Comparison of ENCODE assay signal across 19 cellular contexts in genomic region chr16:66418165-66418962, GRCh38. TPM values are rescaled to one million over a fixed set of nuclear protein-coding genes. Genes with fewer than 3 reads are reported as not detected.
DNase-seq lines count a peak whose midpoint lies in the region; ATAC-seq and TF ChIP-seq lines count a peak whose summit lies in the region.
"Had no signal": no experiment of that assay in that cellular context is flagged by ENCODE, and none has a peak within 500 bp of the region (broad histone marks: within the 10 kb centered on the region; RNA-seq: fewer than 3 reads in every experiment).

No MANE protein-coding gene starts in this region.

- no peaks in the 10 kb centered on the region for H3K79me2 ChIP-seq in KMS-11 (ENCODE audit: insufficient read depth, low read depth)

- peak; percentile 11 for DNase-seq in OCI-M1 (lab: John Stamatoyannopoulos, UW)
- peak; percentile 36 for DNase-seq in ecto neural progenitor cell (ENCODE audit: low spot score)
- peak; percentile 5 for DNase-seq in stimulated activated CD8-positive, alpha-beta memory T cell treated with anti-CD3 and anti-CD28 coated beads, Interleukin-4, amount 100 ng/mL, for 48 hours
- DNase-seq in heart left ventricle, result no peak
- no peak for DNase-seq in activated effector memory CD4-positive, alpha-beta T cell treated with Interleukin-2 at 50 U/mL for 16 hours
- no peak for DNase-seq in naive thymus-derived CD4-positive, alpha-beta T cell
- DNase-seq: Caco-2, DMS153, NCI-H1092, NCI-H1694, NCI-H2107, NCI-H2227 treated with DMSO at 0.1 percent for 48 hours, NCI-H524 treated with DMSO at 0.1 percent for 48 hours had no signal

- peaks cover 0 to 31% (median 6%) of the 10 kb centered on the region in 7 donors for H3K4me1 Mint-ChIP-seq in naive thymus-derived CD4-positive, alpha-beta T cell
- H3K4me1 Mint-ChIP-seq: GM23338 had no signal

- H4K20me1 ChIP-seq in KMS-11 (ENCODE audit: insufficient read depth), result no peaks in the 10 kb centered on the region

- peak overlapping the region; percentile 64 for H2AFZ ChIP-seq in KMS-11 (ENCODE audit: low read depth)
- H2AFZ ChIP-seq: GM23338 had no signal

- peaks cover 0 to 7% (median 0%) of the 10 kb centered on the region in 12 donors for H3K9me3 ChIP-seq in heart left ventricle
- no peaks in the 10 kb centered on the region for H3K9me3 ChIP-seq in naive thymus-derived CD4-positive, alpha-beta T cell (ENCODE audit: control insufficient read depth in 2 of 3, low read length in 3 of 3)
- H3K9me3 ChIP-seq: SJSA1 had no signal

- H3K27ac ChIP-seq in KMS-11 (peak overlapping the region; percentile 17; the same call in 1 of the 2 replicates), heart left ventricle (no peak overlapping the region)
- H3K27ac ChIP-seq in naive thymus-derived CD4-positive, alpha-beta T cell (ENCODE audit: low read depth, low read length), result no peak overlapping the region
- H3K27ac ChIP-seq: SJSA1 had no signal

- H3K36me3 Mint-ChIP-seq in naive thymus-derived CD4-positive, alpha-beta T cell, result peaks cover 4 to 13% (median 8%) of the 10 kb centered on the region in 5 donors

- H3K36me3 ChIP-seq in KMS-11 (ENCODE audit: insufficient read depth) (no peaks in the 10 kb centered on the region), heart left ventricle (no peaks in the 10 kb centered on the region)
- no peaks in the 10 kb centered on the region for H3K36me3 ChIP-seq in naive thymus-derived CD4-positive, alpha-beta T cell (ENCODE audit: control insufficient read depth in 2 of 3, insufficient read depth in 3 of 3, low read length in 3 of 3)
- H3K36me3 ChIP-seq: SJSA1 had no signal

- intact Hi-C loops in heart left ventricle (cut with DNase I), result loop anchor here in 1 of 10 donors (10.0 kb wide), 1 partner anchor 446 kb away; no protein-coding TSS in a partner anchor
- intact Hi-C loops in naive thymus-derived CD4-positive, alpha-beta T cell (cut with micrococcal nuclease), result no loop called here

- peaks cover 0 to 11% (median 2%) of the 10 kb centered on the region in 11 donors for H3K9me3 Mint-ChIP-seq in naive thymus-derived CD4-positive, alpha-beta T cell

- no peaks in the 10 kb centered on the region for H3K27me3 ChIP-seq in KMS-11 (ENCODE audit: insufficient read depth, low read depth)
- no peaks in the 10 kb centered on the region for H3K27me3 ChIP-seq in heart left ventricle
- no peaks in the 10 kb centered on the region for H3K27me3 ChIP-seq in naive thymus-derived CD4-positive, alpha-beta T cell (ENCODE audit: control insufficient read depth in 2 of 2, insufficient read depth in 2 of 2, low read length in 2 of 2)

- H3K4me3 ChIP-seq in KMS-11 (IDR thresholded peaks at IDR 0.05; ENCODE audit: insufficient read depth, low read depth, low read length) (no peak overlapping the region), heart left ventricle (no peak overlapping the region)
- H3K4me3 ChIP-seq in naive thymus-derived CD4-positive, alpha-beta T cell (ENCODE audit: low read length), result no peak overlapping the region
- H3K4me3 ChIP-seq: GM23338, K562, SJSA1 had no signal

- H3K4me1 ChIP-seq in KMS-11 (ENCODE audit: low read depth, poor library complexity, severe bottlenecking), result peaks cover 17% of the 10 kb centered on the region
- peaks cover 0 to 9% (median 0%) of the 10 kb centered on the region in 12 donors for H3K4me1 ChIP-seq in heart left ventricle
- no peaks in the 10 kb centered on the region for H3K4me1 ChIP-seq in naive thymus-derived CD4-positive, alpha-beta T cell (ENCODE audit: control insufficient read depth in 2 of 2, insufficient read depth in 2 of 2, low read length in 2 of 2)
- H3K4me1 ChIP-seq: Caco-2, SJSA1 had no signal

- TF ChIP-seq POLR2A in heart left ventricle (IDR thresholded peaks at IDR 0.05), result no peak

- 71 to 89% (median 81%) methylated on average over 9 of the region's 9 CpGs for WGBS in heart left ventricle, 4 donors

- no peak overlapping the region for H3K9ac ChIP-seq in KMS-11

- no peak for ATAC-seq in heart left ventricle
- ATAC-seq in naive thymus-derived CD4-positive, alpha-beta T cell, result no peak
- ATAC-seq: K562 had no signal

- H3K27ac Mint-ChIP-seq in naive thymus-derived CD4-positive, alpha-beta T cell, result peak overlapping the region in 2 of 9 donors; percentile 50 to 60
- H3K27ac Mint-ChIP-seq: GM23338 had no signal

- CTCF ChIA-PET in naive thymus-derived CD4-positive, alpha-beta T cell (lab: Charles Lee), result no interaction called here

- H3K4me3 Mint-ChIP-seq in naive thymus-derived CD4-positive, alpha-beta T cell, result peak overlapping the region in 1 of 10 donors; percentile 38
- H3K4me3 Mint-ChIP-seq: CD4-positive, CD25-positive, alpha-beta regulatory T cell; GM23338 had no signal

- TF ChIP-seq CTCF in KMS-11 (conservative IDR thresholded peaks at IDR 0.05; ENCODE audit: low read depth, low read length) (no peak), heart left ventricle (IDR thresholded peaks at IDR 0.05) (no peak)

- POLR2A ChIA-PET in naive thymus-derived CD4-positive, alpha-beta T cell (lab: Charles Lee), result no interaction called here

- peaks cover 10 to 33% (median 17%) of the 10 kb centered on the region in 5 donors for H3K27me3 Mint-ChIP-seq in naive thymus-derived CD4-positive, alpha-beta T cell

- H3K4me2 ChIP-seq in KMS-11, result peak overlapping the region; percentile 60
- H3K4me2 ChIP-seq: GM23338 had no signal

RNA-seq across cellular contexts. Expression of gene BEAN1, which starts 8.7 kb away (rescaled TPM):
- 1 to 10 TPM in 5 of 9 donors, under 1 TPM in 4; 0.58 to 7.9 (median 1.5) TPM for total RNA-seq in heart left ventricle
- 1 to 10 TPM in 1 of 2 donors, under 1 TPM in 1; 0.30 to 8.8 TPM for polyA plus RNA-seq in heart left ventricle
- not detected for total RNA-seq in naive thymus-derived CD4-positive, alpha-beta T cell
- not detected for polyA plus RNA-seq in naive thymus-derived CD4-positive, alpha-beta T cell
- total RNA-seq: Caco-2; CD4-positive, CD25-positive, alpha-beta regulatory T cell; K562; SJSA1 had no signal
- polyA plus RNA-seq: K562 had no signal

RNA-seq across cellular contexts. Expression of gene CDH5, which starts 51.9 kb away (rescaled TPM):
- total RNA-seq in heart left ventricle, result 100 to 1,000 TPM in 2 of 9 donors, 10 to 100 TPM in 7; 39.6 to 135 (median 63.3) TPM
- 10 to 100 TPM; 24.9 to 62.3 TPM for polyA plus RNA-seq in heart left ventricle
- total RNA-seq in naive thymus-derived CD4-positive, alpha-beta T cell, result not detected
- polyA plus RNA-seq in naive thymus-derived CD4-positive, alpha-beta T cell, result not detected
- total RNA-seq: CD4-positive, CD25-positive, alpha-beta regulatory T cell; GM23338; K562; OCI-LY7; SJSA1 had no signal
- polyA plus RNA-seq: CD4-positive, CD25-positive, alpha-beta regulatory T cell; K562 had no signal

Comparison
In these comparisons a context has a peak if more than half of its experiments do, and no peak if none do; other contexts are left out.
1. DNase-seq: peak in OCI-M1 (single experiment), ecto neural progenitor cell (single experiment) and stimulated activated CD8-positive, alpha-beta memory T cell treated with anti-CD3 and anti-CD28 coated beads, Interleukin-4, amount 100 ng/mL, for 48 hours (single experiment); none in heart left ventricle (0 of 5), activated effector memory CD4-positive, alpha-beta T cell treated with Interleukin-2 at 50 U/mL for 16 hours (single experiment) and naive thymus-derived CD4-positive, alpha-beta T cell (0 of 9).
2. RNA of gene CDH5, which starts 51.9 kb away (total RNA-seq): 39.6 to 135 TPM in heart left ventricle; not detected in naive thymus-derived CD4-positive, alpha-beta T cell; every median in the first group is over 10 times any median in the second.